18 cellular contexts compared by ENCODE assay signal in the genomic region with DNA sequence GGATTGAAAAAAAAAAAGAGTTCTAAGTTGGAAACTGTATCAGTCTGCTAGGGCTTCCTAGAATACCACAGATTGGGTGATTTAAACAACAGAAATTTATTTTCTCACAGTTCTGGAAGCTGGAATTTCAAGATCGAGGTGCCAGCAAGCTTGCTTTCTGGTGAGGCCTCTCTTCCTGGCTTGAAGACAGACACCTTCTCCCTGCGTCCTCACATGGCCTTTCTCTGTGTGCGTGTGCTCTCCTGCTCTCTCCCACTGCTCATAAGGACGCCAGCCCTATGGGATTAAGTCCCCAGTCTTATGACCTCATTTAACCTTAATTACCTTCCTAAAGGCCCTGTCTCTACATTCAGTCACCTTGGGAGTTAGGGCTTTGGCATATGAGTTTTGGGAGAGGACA.
"Had no signal": no experiment of that assay in that cellular context is flagged by ENCODE, and none has a peak within 500 bp of the region (broad histone marks: within the 10 kb centered on the region; RNA-seq: fewer than 3 reads in every experiment).

No MANE protein-coding gene starts in this region.

- H3K27ac ChIP-seq: ascending aorta, epithelial cell of prostate, tibial artery, uterus had no signal

- H3K4me1 ChIP-seq: ascending aorta, breast epithelium, uterus had no signal

- H3K4me1 Mint-ChIP-seq: naive B cell had no signal

- H3K27me3 Mint-ChIP-seq: dendritic cell treated with granulocyte-macrophage colony-stimulating factor and Interleukin-4, amounts not matched to agents 40 ng/mL and 50 ng/mL, for 4 days; naive B cell had no signal

- H3K27me3 ChIP-seq: ascending aorta, breast epithelium, tibial artery, uterus had no signal

- H3K4me3 ChIP-seq: ascending aorta, breast epithelium, tibial artery, uterus had no signal

- H3K4me3 Mint-ChIP-seq: activated naive CD4-positive, alpha-beta T cell treated with anti-CD3 and anti-CD28 coated beads for 36 hours; dendritic cell treated with granulocyte-macrophage colony-stimulating factor and Interleukin-4, amounts not matched to agents 40 ng/mL and 50 ng/mL, for 4 days; naive B cell had no signal

- DNase-seq: activated CD4-positive, alpha-beta T cell treated with anti-CD3 and anti-CD28 coated beads for 1 hour; activated CD4-positive, alpha-beta T cell treated with anti-CD3 and anti-CD28 coated beads, Interleukin-2, amount 50 U/mL, for 48 hours; activated naive CD4-positive, alpha-beta T cell treated with anti-CD3 and anti-CD28 coated beads for 36 hours; activated T-cell treated with anti-CD3 and anti-CD28 coated beads, Interleukin-2, amount 50 U/mL, for 1 hour; cerebellar nuclear complex; effector memory CD4-positive, alpha-beta T cell; naive B cell; retina; stimulated activated CD4-positive, alpha-beta T cell treated with anti-CD3 and anti-CD28 coated beads, Interleukin-4, amount 100 ng/mL, for 24 hours; stimulated activated naive CD4-positive, alpha-beta T cell; tibial artery; uterus had no signal

- H3K36me3 Mint-ChIP-seq: naive B cell had no signal

- ATAC-seq: left lobe of liver had no signal

- H3K9me3 Mint-ChIP-seq: dendritic cell treated with granulocyte-macrophage colony-stimulating factor and Interleukin-4, amounts not matched to agents 40 ng/mL and 50 ng/mL, for 4 days had no signal

- H3K36me3 ChIP-seq: ascending aorta, breast epithelium, tibial artery, uterus had no signal

- H3K9me3 ChIP-seq: ascending aorta, breast epithelium, tibial artery, uterus had no signal

- H3K27ac Mint-ChIP-seq: activated naive CD4-positive, alpha-beta T cell treated with anti-CD3 and anti-CD28 coated beads for 36 hours; activated T-helper 2 cell treated with anti-CD3 and anti-CD28 coated beads, Interferon-gamma antibody, Interleukin-2, Interleukin-4, amounts not matched to agents 10 μg/mL and 5 μg/mL and 100 μg/mL, durations not matched to agents 14 hours and 24 hours and 36 hours; dendritic cell treated with granulocyte-macrophage colony-stimulating factor and Interleukin-4, amounts not matched to agents 40 ng/mL and 50 ng/mL, for 4 days; naive B cell had no signal
